ENCODE assay signal across 1 cellular context in genomic region chr10:123139165-123139520, GRCh38.
TF ChIP-seq lines count a peak whose summit lies in the region.

No MANE protein-coding gene starts in this region.

TF ChIP-seq in K562, 482 proteins besides CTCF, POLR2A, EP300 and RAD21:
- TF ChIP-seq AFF4 (CRISPR knock-in tag; IDR thresholded peaks at IDR 0.05) (0 out of 2 replicates have a peak, but pooled peaks have one; percentile 28), KDM2B (CRISPR knock-in tag; IDR thresholded peaks at IDR 0.05) (no peak), SIN3A (IDR thresholded peaks at IDR 0.05; ENCODE audit: borderline replicate concordance in 2 of 2, control insufficient read depth in 1 of 2, low read depth in 2 of 2, low read length in 2 of 2) (no peak)
